ENCODE assay signal across 13 cellular contexts in the genomic region with DNA sequence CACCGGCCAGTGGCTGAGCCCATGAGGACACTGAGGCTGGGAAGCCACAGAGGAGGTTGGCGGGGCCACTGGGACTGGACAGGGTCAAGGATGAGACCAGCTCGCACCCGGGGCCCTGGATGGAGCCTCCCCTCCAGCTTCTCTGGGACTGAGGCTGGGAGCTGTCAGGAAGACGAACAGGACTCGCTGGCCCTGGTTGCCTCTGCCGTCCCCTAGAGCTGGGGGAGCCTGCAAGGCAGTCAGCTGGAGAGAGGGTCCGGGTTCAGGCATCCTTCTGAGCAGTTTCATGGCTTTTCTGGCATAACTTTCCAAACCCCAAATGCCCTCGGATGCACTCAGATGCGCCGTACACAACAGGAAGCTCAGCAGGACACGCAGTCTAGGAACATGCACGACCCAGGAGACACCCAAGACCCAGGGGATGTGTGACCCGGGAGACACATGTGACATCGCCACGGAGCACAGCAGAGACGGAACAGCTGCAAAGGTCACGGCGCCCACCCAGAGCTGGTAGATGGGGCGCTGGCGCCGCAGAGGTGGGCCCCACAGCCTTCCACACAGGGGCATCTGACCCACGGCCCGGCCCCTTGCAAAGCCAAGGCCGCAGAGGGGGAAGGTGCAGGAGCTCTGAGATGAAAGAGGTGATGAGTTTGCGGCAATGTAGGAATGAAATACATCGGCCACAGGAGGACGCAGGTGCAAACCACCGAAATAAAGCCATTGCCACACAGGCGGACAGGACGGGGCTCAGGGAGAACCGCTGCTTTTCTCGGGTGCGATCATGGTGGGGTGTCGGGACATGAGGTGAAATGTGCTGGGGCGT. TPM values are rescaled to one million over a fixed set of nuclear protein-coding genes. Genes with fewer than 3 reads are reported as not detected.
DNase-seq lines count a peak whose midpoint lies in the region; TF ChIP-seq lines count a peak whose summit lies in the region.
"Had no signal": no experiment of that assay in that cellular context is flagged by ENCODE, and none has a peak within 500 bp of the region (broad histone marks: within the 10 kb centered on the region; RNA-seq: fewer than 3 reads in every experiment).

No MANE protein-coding gene starts in this region.

- intact Hi-C loops in activated naive CD4-positive, alpha-beta T cell treated with anti-CD3 and anti-CD28 coated beads for 36 hours (cut with micrococcal nuclease) = no loop called here

- H3K27ac Mint-ChIP-seq in activated naive CD4-positive, alpha-beta T cell treated with anti-CD3 and anti-CD28 coated beads, Interleukin-2, amount 50 U/mL, for 24 hours = peak overlapping the region; percentile 41
- no peak overlapping the region for H3K27ac Mint-ChIP-seq in activated naive CD4-positive, alpha-beta T cell treated with anti-CD3 and anti-CD28 coated beads for 36 hours
- H3K27ac Mint-ChIP-seq in chondrocyte (ENCODE audit: unreplicated experiment) (no peak overlapping the region), neural crest cell (ENCODE audit: unreplicated experiment) (no peak overlapping the region)

- H3K4me3 Mint-ChIP-seq in activated naive CD4-positive, alpha-beta T cell treated with anti-CD3 and anti-CD28 coated beads, Interleukin-2, amount 50 U/mL, for 24 hours = no peak overlapping the region
- no peak overlapping the region for H3K4me3 Mint-ChIP-seq in activated naive CD4-positive, alpha-beta T cell treated with anti-CD3 and anti-CD28 coated beads for 36 hours
- H3K4me3 Mint-ChIP-seq in chondrocyte (ENCODE audit: unreplicated experiment) = no peak overlapping the region
- H3K4me3 Mint-ChIP-seq in neural crest cell = peak overlapping the region; percentile 7
- H3K4me3 Mint-ChIP-seq: naive B cell had no signal

- CTCF ChIA-PET in activated naive CD4-positive, alpha-beta T cell treated with anti-CD3 and anti-CD28 coated beads for 36 hours (lab: Charles Lee) = no interaction called here

- H3K4me1 Mint-ChIP-seq in activated naive CD4-positive, alpha-beta T cell treated with anti-CD3 and anti-CD28 coated beads, Interleukin-2, amount 50 U/mL, for 24 hours = peaks cover 9% of the 10 kb centered on the region
- peaks cover 12% of the 10 kb centered on the region for H3K4me1 Mint-ChIP-seq in activated naive CD4-positive, alpha-beta T cell treated with anti-CD3 and anti-CD28 coated beads for 36 hours (ENCODE audit: low read depth)
- H3K4me1 Mint-ChIP-seq in chondrocyte (ENCODE audit: low read depth) (peaks cover 9% of the 10 kb centered on the region), neural crest cell (peaks cover 8% of the 10 kb centered on the region)

- no peaks in the 10 kb centered on the region for H3K9me3 Mint-ChIP-seq in activated naive CD4-positive, alpha-beta T cell treated with anti-CD3 and anti-CD28 coated beads, Interleukin-2, amount 50 U/mL, for 24 hours
- H3K9me3 Mint-ChIP-seq in activated naive CD4-positive, alpha-beta T cell treated with anti-CD3 and anti-CD28 coated beads for 36 hours = no peaks in the 10 kb centered on the region
- H3K9me3 Mint-ChIP-seq in chondrocyte (ENCODE audit: low read depth) (no peaks in the 10 kb centered on the region), neural crest cell (no peaks in the 10 kb centered on the region)
- H3K9me3 Mint-ChIP-seq: naive B cell had no signal

- DNase-seq in activated naive CD4-positive, alpha-beta T cell treated with anti-CD3 and anti-CD28 coated beads for 36 hours = no peak
- DNase-seq in chondrocyte (ENCODE audit: low spot score) (peak; percentile 88), neural crest cell (ENCODE audit: low read depth, low spot score) (no peak), ureter (ENCODE audit: low spot score) (peak; percentile 41), inferior parietal cortex (ENCODE audit: extremely low spot score) (no peak), NCI-H146 treated with DMSO at 0.1 percent for 48 hours (lab: John Stamatoyannopoulos, UW; ENCODE audit: unreplicated experiment) (no peak), nucleus accumbens (lab: John Stamatoyannopoulos, UW) (no peak)
- DNase-seq: DND-41, naive B cell, NCI-H187, NCI-H69 had no signal

- TF ChIP-seq CTCF in chondrocyte (IDR thresholded peaks at IDR 0.05) (no peak), neural crest cell (conservative IDR thresholded peaks at IDR 0.05) (no peak)

- no peaks in the 10 kb centered on the region for H3K36me3 Mint-ChIP-seq in activated naive CD4-positive, alpha-beta T cell treated with anti-CD3 and anti-CD28 coated beads, Interleukin-2, amount 50 U/mL, for 24 hours
- no peaks in the 10 kb centered on the region for H3K36me3 Mint-ChIP-seq in activated naive CD4-positive, alpha-beta T cell treated with anti-CD3 and anti-CD28 coated beads for 36 hours (ENCODE audit: low read depth)
- no peaks in the 10 kb centered on the region for H3K36me3 Mint-ChIP-seq in chondrocyte (ENCODE audit: low read depth)
- no peaks in the 10 kb centered on the region for H3K36me3 Mint-ChIP-seq in neural crest cell (ENCODE audit: low read depth)
- H3K36me3 Mint-ChIP-seq: naive B cell had no signal

- H3K27me3 Mint-ChIP-seq in activated naive CD4-positive, alpha-beta T cell treated with anti-CD3 and anti-CD28 coated beads, Interleukin-2, amount 50 U/mL, for 24 hours = no peaks in the 10 kb centered on the region
- H3K27me3 Mint-ChIP-seq in activated naive CD4-positive, alpha-beta T cell treated with anti-CD3 and anti-CD28 coated beads for 36 hours (ENCODE audit: low read depth) = peaks cover 4% of the 10 kb centered on the region
- H3K27me3 Mint-ChIP-seq in chondrocyte (ENCODE audit: low read depth) (peaks cover 12% of the 10 kb centered on the region), neural crest cell (ENCODE audit: low read depth) (peaks cover 9% of the 10 kb centered on the region)

RNA-seq across cellular contexts. Expression of gene TPPP, which starts 17.1 kb away (rescaled TPM):
- under 1 TPM; 0.02 to 0.10 TPM for total RNA-seq in activated naive CD4-positive, alpha-beta T cell treated with anti-CD3 and anti-CD28 coated beads for 36 hours
- 0.07 to 0.70 TPM (median 0.56 TPM) in 3 replicates for total RNA-seq in chondrocyte
- 2.6 and 2.7 TPM in 2 replicates for total RNA-seq in neural crest cell
- 7.5 TPM for total RNA-seq in ureter
- total RNA-seq: smooth muscle cell had no signal

Comparison
In these comparisons a context has a peak if more than half of its experiments do, and no peak if none do; other contexts are left out.
1. DNase-seq: peak in chondrocyte (single experiment) and ureter (single experiment); none in activated naive CD4-positive, alpha-beta T cell treated with anti-CD3 and anti-CD28 coated beads for 36 hours (single experiment), neural crest cell (single experiment), inferior parietal cortex (single experiment), NCI-H146 treated with DMSO at 0.1 percent for 48 hours (single experiment) and nucleus accumbens (0 of 56).